ENCODE assay signal across 13 cellular contexts in the genomic region with DNA sequence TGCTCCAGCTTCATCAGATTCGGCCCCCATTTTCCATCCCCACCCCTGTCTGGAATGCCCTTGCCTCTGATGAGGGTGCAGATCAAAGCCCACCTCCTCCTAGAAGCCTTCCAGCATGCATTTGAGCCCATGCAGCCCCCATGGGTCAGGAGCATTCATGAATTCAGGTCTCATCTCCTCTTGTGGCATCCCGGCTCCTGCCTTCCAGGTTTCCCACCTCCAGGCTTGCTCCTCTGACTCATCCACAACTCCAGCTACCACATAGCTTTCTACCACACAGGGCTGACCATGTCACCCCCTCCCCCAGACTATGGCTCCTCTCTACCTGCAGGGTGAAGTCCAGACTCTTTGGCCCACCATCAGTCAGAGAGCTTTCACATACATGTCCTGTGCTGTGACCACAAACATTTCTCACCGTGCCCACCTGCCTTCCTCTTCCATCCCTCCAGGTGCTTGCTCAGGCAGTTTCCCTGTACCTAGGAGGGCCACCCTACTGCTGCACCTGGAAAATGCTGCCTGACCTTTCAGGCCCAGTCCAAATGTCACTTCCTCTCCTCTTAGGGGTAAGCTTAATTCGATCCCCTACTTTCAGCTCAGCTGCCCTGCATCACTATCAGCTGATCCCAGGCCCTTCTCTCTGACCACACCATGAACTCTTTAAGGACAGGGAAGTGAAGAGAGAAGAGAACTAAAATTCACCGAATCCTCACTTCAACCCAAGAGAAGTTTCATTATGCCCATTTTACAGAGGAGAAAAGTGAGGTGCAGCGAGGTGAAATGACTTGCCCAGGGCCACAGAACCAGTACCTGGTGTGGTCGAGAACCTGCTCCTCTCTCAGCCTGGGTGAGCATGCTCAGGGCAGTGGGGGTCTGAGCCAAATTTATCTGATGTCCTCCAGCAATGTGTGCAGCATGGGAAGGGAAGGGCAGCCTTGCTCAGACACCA. TPM values are rescaled to one million over a fixed set of nuclear protein-coding genes. Genes with fewer than 3 reads are reported as not detected.
DNase-seq lines count a peak whose midpoint lies in the region; ATAC-seq, FAIRE-seq and TF ChIP-seq lines count a peak whose summit lies in the region.
"Had no signal": no experiment of that assay in that cellular context is flagged by ENCODE, and none has a peak within 500 bp of the region (broad histone marks: within the 10 kb centered on the region; RNA-seq: fewer than 3 reads in every experiment).

No MANE protein-coding gene starts in this region.

- TF ChIP-seq CTCF in A549 (IDR thresholded peaks at IDR 0.05), result no peak
- no peak for TF ChIP-seq CTCF in bronchial epithelial cell (IDR thresholded peaks at IDR 0.05; ENCODE audit: insufficient read depth, low read length, severe bottlenecking)
- TF ChIP-seq CTCF in lower lobe of right lung (IDR thresholded peaks at IDR 0.05), result no peak
- TF ChIP-seq CTCF in ovary (IDR thresholded peaks at IDR 0.05), result no peak

- FAIRE-seq in A549 (lab: Jason Lieb, UNC), result no peak
- FAIRE-seq in bronchial epithelial cell (lab: Jason Lieb, UNC), result peak; percentile 55

- 63% methylated on average over 7 of the region's 7 CpGs for WGBS in A549 (ENCODE audit: missing lambda C conversion rate)
- 72 to 79% (median 77%) methylated on average over 7 of the region's 7 CpGs for WGBS in ovary, 3 donors

- peaks cover 8% of the 10 kb centered on the region for H3K27me3 ChIP-seq in bronchial epithelial cell (ENCODE audit: control insufficient read depth, insufficient read depth, low read length)
- peaks cover 8% of the 10 kb centered on the region for H3K27me3 ChIP-seq in lower lobe of right lung (ENCODE audit: low read depth)
- no peaks in the 10 kb centered on the region for H3K27me3 ChIP-seq in ovary

- CTCF ChIA-PET in A549 (lab: Yijun Ruan, JAX), result interaction anchor here (1.0 to 1.2 kb wide), 2 partner anchors 14 to 116 kb away, joined by 5 read pairs; no protein-coding TSS in a partner anchor

- DNase-seq in A549 (ENCODE audit: low read depth in 1 of 2, low spot score in 1 of 2), result no peak
- peak; percentile 26 for DNase-seq in H4 (ENCODE audit: low spot score)
- no peak for DNase-seq in bronchial epithelial cell (ENCODE audit: low read depth)
- no peak for DNase-seq in lower lobe of right lung
- DNase-seq in ovary, result no peak
- DNase-seq in dedifferentiated amniotic fluid mesenchymal stem cell (ENCODE audit: extremely low spot score), result no peak
- DNase-seq: activated CD8-positive, alpha-beta memory T cell treated with anti-CD3 and anti-CD28 coated beads, Interleukin-2, amount 50 U/mL, for 4 hours; cerebellar nuclear complex; DMS153; stomach had no signal

- TF ChIP-seq RAD21 in A549 (conservative IDR thresholded peaks at IDR 0.05 in 1 of 2, IDR thresholded peaks at IDR 0.05 in 1 of 2), result no peak

- peak overlapping the region; percentile 72 for H3K4me2 ChIP-seq in A549

- ATAC-seq in A549, result no peak
- peak; percentile 45 to 64 for ATAC-seq in lower lobe of right lung
- no peak for ATAC-seq in HG02798 (IDR thresholded peaks at IDR 0.05; ENCODE audit: poor library complexity, unreplicated experiment)
- ATAC-seq in HG02981 (IDR thresholded peaks at IDR 0.05; ENCODE audit: unreplicated experiment), result no peak

- H3K4me3 ChIP-seq in A549 (no peak overlapping the region), bronchial epithelial cell (ENCODE audit: low read depth, low read length) (no peak overlapping the region), lower lobe of right lung (no peak overlapping the region), ovary (no peak overlapping the region)
- H3K4me3 ChIP-seq: HAP-1, stomach had no signal

- TF ChIP-seq EP300 in A549 (IDR thresholded peaks at IDR 0.05), result no peak
- no peak for TF ChIP-seq EP300 in ovary (IDR thresholded peaks at IDR 0.05)

- intact Hi-C loops in lower lobe of right lung (cut with DNase I), result no loop called here
- intact Hi-C loops in ovary (cut with DNase I), result no loop called here

- H3K36me3 ChIP-seq in bronchial epithelial cell (ENCODE audit: control insufficient read depth, insufficient read depth, low read length) (no peaks in the 10 kb centered on the region), lower lobe of right lung (no peaks in the 10 kb centered on the region), ovary (no peaks in the 10 kb centered on the region)
- H3K36me3 ChIP-seq: HAP-1, stomach had no signal

- no peaks in the 10 kb centered on the region for H3K9me3 ChIP-seq in A549
- H3K9me3 ChIP-seq in lower lobe of right lung, result no peaks in the 10 kb centered on the region
- no peaks in the 10 kb centered on the region for H3K9me3 ChIP-seq in ovary
- H3K9me3 ChIP-seq: HAP-1, stomach had no signal

- POLR2A ChIA-PET in A549 (lab: Yijun Ruan, JAX), result no interaction called here

- no peak for TF ChIP-seq POLR2A in A549 (IDR thresholded peaks at IDR 0.05; ENCODE audit: low read length)
- no peak for TF ChIP-seq POLR2A in ovary (IDR thresholded peaks at IDR 0.05)

- peak overlapping the region; percentile 41 to 51; a peak in 5 of 6 replicates for H3K27ac ChIP-seq in A549
- H3K27ac ChIP-seq in lower lobe of right lung, result peak overlapping the region; percentile 81
- no peak overlapping the region for H3K27ac ChIP-seq in ovary

- H3K4me1 ChIP-seq in A549, result peaks cover 34% of the 10 kb centered on the region
- H3K4me1 ChIP-seq in lower lobe of right lung, result peaks cover 49% of the 10 kb centered on the region
- no peaks in the 10 kb centered on the region for H3K4me1 ChIP-seq in ovary (ENCODE audit: insufficient read depth)
- H3K4me1 ChIP-seq: HAP-1 had no signal

TF ChIP-seq in A549, 52 proteins besides CTCF, POLR2A, EP300 and RAD21:
- TF ChIP-seq FOSL2 (IDR thresholded peaks at IDR 0.05), result no peak
- no peak for TF ChIP-seq FOSL2 (CRISPR knock-in tag; IDR thresholded peaks at IDR 0.05)
- TF ChIP-seq, protein P1, sequence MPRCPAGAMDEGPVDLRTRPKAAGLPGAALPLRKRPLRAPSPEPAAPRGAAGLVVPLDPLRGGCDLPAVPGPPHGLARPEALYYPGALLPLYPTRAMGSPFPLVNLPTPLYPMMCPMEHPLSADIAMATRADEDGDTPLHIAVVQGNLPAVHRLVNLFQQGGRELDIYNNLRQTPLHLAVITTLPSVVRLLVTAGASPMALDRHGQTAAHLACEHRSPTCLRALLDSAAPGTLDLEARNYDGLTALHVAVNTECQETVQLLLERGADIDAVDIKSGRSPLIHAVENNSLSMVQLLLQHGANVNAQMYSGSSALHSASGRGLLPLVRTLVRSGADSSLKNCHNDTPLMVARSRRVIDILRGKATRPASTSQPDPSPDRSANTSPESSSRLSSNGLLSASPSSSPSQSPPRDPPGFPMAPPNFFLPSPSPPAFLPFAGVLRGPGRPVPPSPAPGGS (IDR thresholded peaks at IDR 0.05), result no peak
- TF ChIP-seq, protein P2, sequence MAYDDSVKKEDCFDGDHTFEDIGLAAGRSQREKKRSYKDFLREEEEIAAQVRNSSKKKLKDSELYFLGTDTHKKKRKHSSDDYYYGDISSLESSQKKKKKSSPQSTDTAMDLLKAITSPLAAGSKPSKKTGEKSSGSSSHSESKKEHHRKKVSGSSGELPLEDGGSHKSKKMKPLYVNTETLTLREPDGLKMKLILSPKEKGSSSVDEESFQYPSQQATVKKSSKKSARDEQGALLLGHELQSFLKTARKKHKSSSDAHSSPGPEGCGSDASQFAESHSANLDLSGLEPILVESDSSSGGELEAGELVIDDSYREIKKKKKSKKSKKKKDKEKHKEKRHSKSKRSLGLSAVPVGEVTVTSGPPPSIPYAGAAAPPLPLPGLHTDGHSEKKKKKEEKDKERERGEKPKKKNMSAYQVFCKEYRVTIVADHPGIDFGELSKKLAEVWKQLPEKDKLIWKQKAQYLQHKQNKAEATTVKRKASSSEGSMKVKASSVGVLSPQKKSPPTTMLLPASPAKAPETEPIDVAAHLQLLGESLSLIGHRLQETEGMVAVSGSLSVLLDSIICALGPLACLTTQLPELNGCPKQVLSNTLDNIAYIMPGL (CRISPR knock-in tag; IDR thresholded peaks at IDR 0.05; ENCODE audit: borderline replicate concordance), result no peak
- TF ChIP-seq, protein P3, sequence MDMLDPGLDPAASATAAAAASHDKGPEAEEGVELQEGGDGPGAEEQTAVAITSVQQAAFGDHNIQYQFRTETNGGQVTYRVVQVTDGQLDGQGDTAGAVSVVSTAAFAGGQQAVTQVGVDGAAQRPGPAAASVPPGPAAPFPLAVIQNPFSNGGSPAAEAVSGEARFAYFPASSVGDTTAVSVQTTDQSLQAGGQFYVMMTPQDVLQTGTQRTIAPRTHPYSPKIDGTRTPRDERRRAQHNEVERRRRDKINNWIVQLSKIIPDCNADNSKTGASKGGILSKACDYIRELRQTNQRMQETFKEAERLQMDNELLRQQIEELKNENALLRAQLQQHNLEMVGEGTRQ (IDR thresholded peaks at IDR 0.05), result no peak
- TF ChIP-seq KDM1A (IDR thresholded peaks at IDR 0.05; ENCODE audit: low read depth), result 0 out of 2 replicates have a peak, but pooled peaks have one; percentile 18
- TF ChIP-seq MAZ (IDR thresholded peaks at IDR 0.05; ENCODE audit: borderline replicate concordance, low read depth, low read length), result no peak
- TF ChIP-seq ZC3H11A (IDR thresholded peaks at IDR 0.05), result no peak
TF ChIP-seq in A549: peak in this region for 1.

RNA-seq across cellular contexts. Expression of a gene that starts 13.7 kb away (rescaled TPM):
- polyA plus RNA-seq in A549 (2011; rRNA removed), result 0.13 and 0.16 TPM in 2 replicates
- 0.01 and 0.03 TPM in 2 replicates for polyA plus RNA-seq in A549 (2012; cell fraction: cytosol; rRNA removed)
- 0.02 and 0.05 TPM in 2 replicates for polyA plus RNA-seq in A549 (2012; cell fraction: nucleus; rRNA removed)
- polyA plus RNA-seq in A549 (2017; fragmentation: RNase III; extraction: RNeasy Plus Mini Kit Qiagen cat#74134 plus additional on column Dnase treatment), result not detected in 3 replicates
- 0.12 and 0.58 TPM in 2 replicates for polyA minus RNA-seq in A549 (2011; rRNA and poly(A)+ RNA removed)
- total RNA-seq in H4 (2014; rRNA removed; shearing (Covaris generic)), result 0.17 TPM in 1 of 2 replicates, not detected in the other
- not detected in 2 replicates for total RNA-seq in bronchial epithelial cell
- 85.0 TPM for total RNA-seq in lower lobe of right lung
- total RNA-seq in ovary, result 10 to 100 TPM in 4 of 7 donors, 1 to 10 TPM in 3; 5.1 to 38.3 (median 13.0) TPM
- 10 to 100 TPM; 11.5 to 17.8 TPM for polyA plus RNA-seq in ovary

Comparison
In these comparisons a context has a peak if more than half of its experiments do, and no peak if none do; other contexts are left out.
1. ATAC-seq: peak in lower lobe of right lung (2 of 2); none in A549 (0 of 2), HG02798 (single experiment) and HG02981 (single experiment).
2. H3K27ac ChIP-seq: peak in A549 (2 of 2) and lower lobe of right lung (single experiment); none in ovary (0 of 2).